Comparison of ENCODE assay signal across 8 cellular contexts in genomic region chrX:153933751-153934472, GRCh38. TPM values are rescaled to one million over a fixed set of nuclear protein-coding genes. Genes with fewer than 3 reads are reported as not detected.
DNase-seq lines count a peak whose midpoint lies in the region; ATAC-seq, FAIRE-seq and TF ChIP-seq lines count a peak whose summit lies in the region.

No MANE protein-coding gene starts in this region.

- POLR2A ChIA-PET in HepG2 (lab: Yijun Ruan, JAX): no interaction called here

- peaks cover 4% of the 10 kb centered on the region for H3K36me3 Mint-ChIP-seq in activated naive CD4-positive, alpha-beta T cell treated with anti-CD3 and anti-CD28 coated beads, Interleukin-2, amount 50 U/mL, for 24 hours
- no peaks in the 10 kb centered on the region for H3K36me3 Mint-ChIP-seq in activated naive CD8-positive, alpha-beta T cell
- H3K36me3 Mint-ChIP-seq in type B pancreatic cell: peaks cover 4% of the 10 kb centered on the region

- no peak for TF ChIP-seq RAD21 in HepG2 (CRISPR knock-in tag; IDR thresholded peaks at IDR 0.05)

- H3K27ac ChIP-seq in HepG2 (ENCODE audit: extremely low read length, insufficient read depth, low read length): peak overlapping the region; percentile 40

- peaks cover 20% of the 10 kb centered on the region for H3K4me1 Mint-ChIP-seq in activated naive CD4-positive, alpha-beta T cell treated with anti-CD3 and anti-CD28 coated beads, Interleukin-2, amount 50 U/mL, for 24 hours
- peaks cover 31% of the 10 kb centered on the region for H3K4me1 Mint-ChIP-seq in activated naive CD8-positive, alpha-beta T cell (ENCODE audit: low read depth)
- peaks cover 3% of the 10 kb centered on the region for H3K4me1 Mint-ChIP-seq in type B pancreatic cell (ENCODE audit: unreplicated experiment)

- H3K4me2 ChIP-seq in HepG2 (ENCODE audit: low read depth, low read length): peak overlapping the region; percentile 76

- in situ Hi-C loops in HepG2 (cut with HindIII; ENCODE audit: extremely low pct_ligation_motif_present, low pct_unique_long_range_greater_than_20kb): no loop called here

- H3K27me3 ChIP-seq in HepG2 (ENCODE audit: control insufficient read depth in 1 of 2, insufficient read depth in 2 of 2, low read length in 2 of 2): no peaks in the 10 kb centered on the region

- BruUV-seq in HepG2 (replicated peaks; lab: Mats Ljungman, UMichigan): TSS peak; percentile 50

- H3K27ac Mint-ChIP-seq in activated naive CD4-positive, alpha-beta T cell treated with anti-CD3 and anti-CD28 coated beads, Interleukin-2, amount 50 U/mL, for 24 hours: peak overlapping the region; percentile 84
- peak overlapping the region; percentile 68 for H3K27ac Mint-ChIP-seq in activated naive CD8-positive, alpha-beta T cell
- H3K27ac Mint-ChIP-seq in type B pancreatic cell: peak overlapping the region; percentile 55

- TF ChIP-seq POLR2A in HepG2 (IDR thresholded peaks at IDR 0.05; ENCODE audit: insufficient read depth in 1 of 2, low read depth in 2 of 2, low read length in 2 of 2): no peak

- peak overlapping the region; percentile 88 for H3K4me3 Mint-ChIP-seq in activated naive CD4-positive, alpha-beta T cell treated with anti-CD3 and anti-CD28 coated beads, Interleukin-2, amount 50 U/mL, for 24 hours
- peak overlapping the region; percentile 89 for H3K4me3 Mint-ChIP-seq in activated naive CD8-positive, alpha-beta T cell
- peak overlapping the region; percentile 90 for H3K4me3 Mint-ChIP-seq in type B pancreatic cell

- no peak overlapping the region for H2AFZ ChIP-seq in HepG2 (ENCODE audit: low read length)

- ATAC-seq in HepG2 (no peak), HG02981 (IDR thresholded peaks at IDR 0.05; ENCODE audit: unreplicated experiment) (no peak)

- FAIRE-seq in HepG2 (lab: Jason Lieb, UNC): no peak

- WGBS in HepG2 (ENCODE audit: low lambda C conversion rate): 14% methylated on average over 3 of the region's 14 CpGs

- H3K9ac ChIP-seq in HepG2 (ENCODE audit: insufficient read depth, low read depth, low read length): peak overlapping the region; percentile 78

- no peak for TF ChIP-seq CTCF in HepG2 (CRISPR knock-in tag; IDR thresholded peaks at IDR 0.05)
- no peak for TF ChIP-seq CTCF in type B pancreatic cell (conservative IDR thresholded peaks at IDR 0.05)

- H4K20me1 ChIP-seq in HepG2 (ENCODE audit: insufficient read depth, low read length): no peaks in the 10 kb centered on the region

- TF ChIP-seq EP300 in HepG2 (IDR thresholded peaks at IDR 0.05; ENCODE audit: low read depth in 2 of 2, low read length in 2 of 2) (no peak), HepG2 (CRISPR knock-in tag; IDR thresholded peaks at IDR 0.05; ENCODE audit: borderline replicate concordance) (no peak)

- H3K4me3 ChIP-seq in HepG2 (replicated peaks in 1 of 3; ENCODE audit: insufficient read depth in 1 of 3, low read depth in 2 of 3, low read length in 3 of 3): peak overlapping the region; percentile 67 to 81 (median 80)

- peaks cover 9% of the 10 kb centered on the region for H3K79me2 ChIP-seq in HepG2 (ENCODE audit: insufficient read depth, low read length)

- intact Hi-C loops in HepG2 (cut with micrococcal nuclease; ENCODE audit: unreplicated experiment): no loop called here

- no peaks in the 10 kb centered on the region for H3K9me3 Mint-ChIP-seq in activated naive CD4-positive, alpha-beta T cell treated with anti-CD3 and anti-CD28 coated beads, Interleukin-2, amount 50 U/mL, for 24 hours
- no peaks in the 10 kb centered on the region for H3K9me3 Mint-ChIP-seq in activated naive CD8-positive, alpha-beta T cell (ENCODE audit: low read depth)
- no peaks in the 10 kb centered on the region for H3K9me3 Mint-ChIP-seq in type B pancreatic cell

- DNase-seq in activated naive CD4-positive, alpha-beta T cell treated with Interleukin-2 at 50 U/mL for 16 hours: no peak
- DNase-seq in HepG2 (ENCODE audit: low spot score): no peak
- no peak for DNase-seq in type B pancreatic cell (ENCODE audit: extremely low spot score, unreplicated experiment)
- no peak for DNase-seq in NCI-H2081 (lab: John Stamatoyannopoulos, UW)
- no peak for DNase-seq in HK-2 (ENCODE audit: unreplicated experiment)

- H3K9me3 ChIP-seq in HepG2 (ENCODE audit: low read length): no peaks in the 10 kb centered on the region

- CTCF ChIA-PET in HepG2 (lab: Yijun Ruan, JAX; ENCODE audit: low intra/inter-chr PET ratio, low total read pairs): no interaction called here

- H3K27me3 Mint-ChIP-seq in activated naive CD4-positive, alpha-beta T cell treated with anti-CD3 and anti-CD28 coated beads, Interleukin-2, amount 50 U/mL, for 24 hours: no peaks in the 10 kb centered on the region
- no peaks in the 10 kb centered on the region for H3K27me3 Mint-ChIP-seq in activated naive CD8-positive, alpha-beta T cell
- no peaks in the 10 kb centered on the region for H3K27me3 Mint-ChIP-seq in type B pancreatic cell

- peaks cover 16% of the 10 kb centered on the region for H3K4me1 ChIP-seq in HepG2 (ENCODE audit: insufficient read depth, low read length)

- H3K36me3 ChIP-seq in HepG2 (replicated peaks in 1 of 2; ENCODE audit: control insufficient read depth in 1 of 2, insufficient read depth in 2 of 2, low read length in 2 of 2): peaks cover 1 to 8% of the 10 kb centered on the region in 2 experiments; a peak in 1 of 5 replicates

RNA-seq across cellular contexts. Expression of gene NAA10, which starts 0.9 kb away (rescaled TPM):
- total RNA-seq in HepG2 (2016; rRNA removed; fragmentation: Illumina TruSeq; extraction: Trizol) (51.1 and 51.7 TPM in 2 replicates), type B pancreatic cell (ENCODE audit: low replicate concordance) (73.8 and 82.7 TPM in 2 replicates)
- 55.8 and 62.5 TPM in 2 replicates for total RNA-seq in HepG2 (2016; cell fraction: cytosol; rRNA removed; fragmentation: Illumina TruSeq; extraction: Trizol; ENCODE audit: low read depth)
- total RNA-seq in HepG2 (2016; cell fraction: insoluble cytoplasmic fraction; rRNA removed; fragmentation: Illumina TruSeq; extraction: Trizol): 47.6 and 50.9 TPM in 2 replicates
- total RNA-seq in HepG2 (2016; cell fraction: membrane; rRNA removed; fragmentation: Illumina TruSeq; extraction: Trizol): 52.1 and 59.2 TPM in 2 replicates
- 27.3 and 30.2 TPM in 2 replicates for total RNA-seq in HepG2 (2016; cell fraction: nucleus; rRNA removed; fragmentation: Illumina TruSeq; extraction: Trizol)
- polyA plus RNA-seq in HepG2 (2011; rRNA removed): 49.1 and 49.2 TPM in 2 replicates
- polyA plus RNA-seq in HepG2 (2011; cell fraction: cytosol; rRNA removed): 61.9 and 80.7 TPM in 2 replicates
- polyA plus RNA-seq in HepG2 (2011; cell fraction: nucleus; rRNA removed): 84.9 and 98.2 TPM in 2 replicates
- polyA plus RNA-seq in HepG2 (2012): 45.4 and 52.3 TPM in 2 replicates
- 168 and 195 TPM in 2 replicates for polyA plus RNA-seq in HepG2 (2016; cell fraction: cytosol; fragmentation: Illumina TruSeq; extraction: Trizol; ENCODE audit: low read depth)
- 99.2 and 109 TPM in 2 replicates for polyA plus RNA-seq in HepG2 (2016; cell fraction: insoluble cytoplasmic fraction; fragmentation: Illumina TruSeq; extraction: Trizol; ENCODE audit: low read depth)
- 92.8 and 108 TPM in 2 replicates for polyA plus RNA-seq in HepG2 (2016; cell fraction: membrane; fragmentation: Illumina TruSeq; extraction: Trizol; ENCODE audit: low read depth)
- polyA plus RNA-seq in HepG2 (2016; cell fraction: nucleus; fragmentation: Illumina TruSeq; extraction: Trizol; ENCODE audit: insufficient read depth, low read depth): 92.2 and 97.8 TPM in 2 replicates
- 30.3 and 98.8 TPM in 2 replicates for polyA minus RNA-seq in HepG2 (2011; rRNA and poly(A)+ RNA removed; ENCODE audit: low replicate concordance)
- polyA minus RNA-seq in HepG2 (2011; cell fraction: cytosol; rRNA and poly(A)+ RNA removed): 14.6 and 17.3 TPM in 2 replicates
- polyA minus RNA-seq in HepG2 (2011; cell fraction: nucleus; rRNA and poly(A)+ RNA removed): 23.7 and 25.0 TPM in 2 replicates

RNA-seq across cellular contexts. Expression of gene ARHGAP4, which starts 7.8 kb away (rescaled TPM):
- total RNA-seq in HepG2 (2016; rRNA removed; fragmentation: Illumina TruSeq; extraction: Trizol) (0.64 TPM in 1 of 2 replicates, not detected in the other), type B pancreatic cell (ENCODE audit: low replicate concordance) (7.7 and 8.8 TPM in 2 replicates)
- not detected in 2 replicates for total RNA-seq in HepG2 (2016; cell fraction: cytosol; rRNA removed; fragmentation: Illumina TruSeq; extraction: Trizol; ENCODE audit: low read depth)
- total RNA-seq in HepG2 (2016; cell fraction: insoluble cytoplasmic fraction; rRNA removed; fragmentation: Illumina TruSeq; extraction: Trizol): 0.22 TPM in 1 of 2 replicates, not detected in the other
- total RNA-seq in HepG2 (2016; cell fraction: membrane; rRNA removed; fragmentation: Illumina TruSeq; extraction: Trizol): 0.28 TPM in 1 of 2 replicates, not detected in the other
- 0.41 TPM in 1 of 2 replicates, not detected in the other for total RNA-seq in HepG2 (2016; cell fraction: nucleus; rRNA removed; fragmentation: Illumina TruSeq; extraction: Trizol)
- 0.57 and 1.1 TPM in 2 replicates for polyA plus RNA-seq in HepG2 (2011; rRNA removed)
- polyA plus RNA-seq in HepG2 (2011; cell fraction: cytosol; rRNA removed): 0.10 and 0.19 TPM in 2 replicates
- polyA plus RNA-seq in HepG2 (2011; cell fraction: nucleus; rRNA removed): 7.0 and 9.1 TPM in 2 replicates
- 0.35 and 0.59 TPM in 2 replicates for polyA plus RNA-seq in HepG2 (2012)
- polyA plus RNA-seq in HepG2 (2016; cell fraction: cytosol; fragmentation: Illumina TruSeq; extraction: Trizol; ENCODE audit: low read depth): not detected in 2 replicates
- polyA plus RNA-seq in HepG2 (2016; cell fraction: insoluble cytoplasmic fraction; fragmentation: Illumina TruSeq; extraction: Trizol; ENCODE audit: low read depth): not detected in 2 replicates
- polyA plus RNA-seq in HepG2 (2016; cell fraction: membrane; fragmentation: Illumina TruSeq; extraction: Trizol; ENCODE audit: low read depth): not detected in 2 replicates
- 0.64 and 1.9 TPM in 2 replicates for polyA plus RNA-seq in HepG2 (2016; cell fraction: nucleus; fragmentation: Illumina TruSeq; extraction: Trizol; ENCODE audit: insufficient read depth, low read depth)
- 1.6 and 1.8 TPM in 2 replicates for polyA minus RNA-seq in HepG2 (2011; rRNA and poly(A)+ RNA removed; ENCODE audit: low replicate concordance)
- 1.1 TPM in 1 of 2 replicates, not detected in the other for polyA minus RNA-seq in HepG2 (2011; cell fraction: cytosol; rRNA and poly(A)+ RNA removed)
- polyA minus RNA-seq in HepG2 (2011; cell fraction: nucleus; rRNA and poly(A)+ RNA removed): 1.2 and 2.8 TPM in 2 replicates

RNA-seq across cellular contexts. Expression of gene RENBP, which starts 10.5 kb away (rescaled TPM):
- total RNA-seq in HepG2 (2016; rRNA removed; fragmentation: Illumina TruSeq; extraction: Trizol): 0.77 and 1.4 TPM in 2 replicates
- not detected in 2 replicates for total RNA-seq in HepG2 (2016; cell fraction: cytosol; rRNA removed; fragmentation: Illumina TruSeq; extraction: Trizol; ENCODE audit: low read depth)
- 0.48 and 1.3 TPM in 2 replicates for total RNA-seq in HepG2 (2016; cell fraction: insoluble cytoplasmic fraction; rRNA removed; fragmentation: Illumina TruSeq; extraction: Trizol)
- total RNA-seq in HepG2 (2016; cell fraction: membrane; rRNA removed; fragmentation: Illumina TruSeq; extraction: Trizol): 0.31 and 0.34 TPM in 2 replicates
- 0.78 and 1.4 TPM in 2 replicates for total RNA-seq in HepG2 (2016; cell fraction: nucleus; rRNA removed; fragmentation: Illumina TruSeq; extraction: Trizol)
- 2.0 and 2.6 TPM in 2 replicates for polyA plus RNA-seq in HepG2 (2011; rRNA removed)
- 2.7 and 3.2 TPM in 2 replicates for polyA plus RNA-seq in HepG2 (2011; cell fraction: cytosol; rRNA removed)
- polyA plus RNA-seq in HepG2 (2011; cell fraction: nucleus; rRNA removed): 7.0 and 9.2 TPM in 2 replicates
- 1.5 and 2.1 TPM in 2 replicates for polyA plus RNA-seq in HepG2 (2012)
- polyA plus RNA-seq in HepG2 (2016; cell fraction: cytosol; fragmentation: Illumina TruSeq; extraction: Trizol; ENCODE audit: low read depth): 0.29 and 0.48 TPM in 2 replicates
- 0.72 and 1.8 TPM in 2 replicates for polyA plus RNA-seq in HepG2 (2016; cell fraction: insoluble cytoplasmic fraction; fragmentation: Illumina TruSeq; extraction: Trizol; ENCODE audit: low read depth)
- 0.16 and 0.45 TPM in 2 replicates for polyA plus RNA-seq in HepG2 (2016; cell fraction: membrane; fragmentation: Illumina TruSeq; extraction: Trizol; ENCODE audit: low read depth)
- polyA plus RNA-seq in HepG2 (2016; cell fraction: nucleus; fragmentation: Illumina TruSeq; extraction: Trizol; ENCODE audit: insufficient read depth, low read depth): 0.89 and 1.6 TPM in 2 replicates
- 3.3 TPM in 1 of 2 replicates, not detected in the other for polyA minus RNA-seq in HepG2 (2011; rRNA and poly(A)+ RNA removed; ENCODE audit: low replicate concordance)
- polyA minus RNA-seq in HepG2 (2011; cell fraction: cytosol; rRNA and poly(A)+ RNA removed): 0.53 and 1.5 TPM in 2 replicates
- 1.6 and 1.7 TPM in 2 replicates for polyA minus RNA-seq in HepG2 (2011; cell fraction: nucleus; rRNA and poly(A)+ RNA removed)
- total RNA-seq in type B pancreatic cell (ENCODE audit: low replicate concordance): 4.9 and 6.7 TPM in 2 replicates

RNA-seq across cellular contexts. Expression of gene AVPR2, which starts 29.4 kb away (rescaled TPM):
- total RNA-seq in HepG2 (2016; rRNA removed; fragmentation: Illumina TruSeq; extraction: Trizol): not detected in 2 replicates
- not detected in 2 replicates for total RNA-seq in HepG2 (2016; cell fraction: cytosol; rRNA removed; fragmentation: Illumina TruSeq; extraction: Trizol; ENCODE audit: low read depth)
- total RNA-seq in HepG2 (2016; cell fraction: insoluble cytoplasmic fraction; rRNA removed; fragmentation: Illumina TruSeq; extraction: Trizol): not detected in 2 replicates
- not detected in 2 replicates for total RNA-seq in HepG2 (2016; cell fraction: membrane; rRNA removed; fragmentation: Illumina TruSeq; extraction: Trizol)
- not detected in 2 replicates for total RNA-seq in HepG2 (2016; cell fraction: nucleus; rRNA removed; fragmentation: Illumina TruSeq; extraction: Trizol)
- polyA plus RNA-seq in HepG2 (2011; rRNA removed): not detected in 2 replicates
- polyA plus RNA-seq in HepG2 (2011; cell fraction: cytosol; rRNA removed): not detected in 2 replicates
- polyA plus RNA-seq in HepG2 (2011; cell fraction: nucleus; rRNA removed): not detected in 2 replicates
- polyA plus RNA-seq in HepG2 (2012): not detected in 2 replicates
- not detected in 2 replicates for polyA plus RNA-seq in HepG2 (2016; cell fraction: cytosol; fragmentation: Illumina TruSeq; extraction: Trizol; ENCODE audit: low read depth)
- polyA plus RNA-seq in HepG2 (2016; cell fraction: insoluble cytoplasmic fraction; fragmentation: Illumina TruSeq; extraction: Trizol; ENCODE audit: low read depth): not detected in 2 replicates
- not detected in 2 replicates for polyA plus RNA-seq in HepG2 (2016; cell fraction: membrane; fragmentation: Illumina TruSeq; extraction: Trizol; ENCODE audit: low read depth)
- not detected in 2 replicates for polyA plus RNA-seq in HepG2 (2016; cell fraction: nucleus; fragmentation: Illumina TruSeq; extraction: Trizol; ENCODE audit: insufficient read depth, low read depth)
- 0.18 and 0.87 TPM in 2 replicates for polyA minus RNA-seq in HepG2 (2011; rRNA and poly(A)+ RNA removed; ENCODE audit: low replicate concordance)
- not detected in 2 replicates for polyA minus RNA-seq in HepG2 (2011; cell fraction: cytosol; rRNA and poly(A)+ RNA removed)
- polyA minus RNA-seq in HepG2 (2011; cell fraction: nucleus; rRNA and poly(A)+ RNA removed): not detected in 2 replicates
- total RNA-seq in type B pancreatic cell (ENCODE audit: low replicate concordance): not detected in 2 replicates

RNA-seq across cellular contexts. Expression of gene HCFC1, which starts 37.7 kb away (rescaled TPM):
- 17.8 and 24.0 TPM in 2 replicates for total RNA-seq in HepG2 (2016; rRNA removed; fragmentation: Illumina TruSeq; extraction: Trizol)
- 3.1 and 3.2 TPM in 2 replicates for total RNA-seq in HepG2 (2016; cell fraction: cytosol; rRNA removed; fragmentation: Illumina TruSeq; extraction: Trizol; ENCODE audit: low read depth)
- 18.3 and 20.3 TPM in 2 replicates for total RNA-seq in HepG2 (2016; cell fraction: insoluble cytoplasmic fraction; rRNA removed; fragmentation: Illumina TruSeq; extraction: Trizol)
- total RNA-seq in HepG2 (2016; cell fraction: membrane; rRNA removed; fragmentation: Illumina TruSeq; extraction: Trizol): 11.9 and 12.8 TPM in 2 replicates
- 17.9 and 21.9 TPM in 2 replicates for total RNA-seq in HepG2 (2016; cell fraction: nucleus; rRNA removed; fragmentation: Illumina TruSeq; extraction: Trizol)
- polyA plus RNA-seq in HepG2 (2011; rRNA removed): 5.8 TPM in 2 replicates
- 4.6 and 5.7 TPM in 2 replicates for polyA plus RNA-seq in HepG2 (2011; cell fraction: cytosol; rRNA removed)
- polyA plus RNA-seq in HepG2 (2011; cell fraction: nucleus; rRNA removed): 27.7 and 34.4 TPM in 2 replicates
- 18.3 and 21.2 TPM in 2 replicates for polyA plus RNA-seq in HepG2 (2012)
- polyA plus RNA-seq in HepG2 (2016; cell fraction: cytosol; fragmentation: Illumina TruSeq; extraction: Trizol; ENCODE audit: low read depth): 2.2 and 2.6 TPM in 2 replicates
- polyA plus RNA-seq in HepG2 (2016; cell fraction: insoluble cytoplasmic fraction; fragmentation: Illumina TruSeq; extraction: Trizol; ENCODE audit: low read depth): 32.5 and 46.4 TPM in 2 replicates
- 7.0 and 9.4 TPM in 2 replicates for polyA plus RNA-seq in HepG2 (2016; cell fraction: membrane; fragmentation: Illumina TruSeq; extraction: Trizol; ENCODE audit: low read depth)
- 60.1 and 68.4 TPM in 2 replicates for polyA plus RNA-seq in HepG2 (2016; cell fraction: nucleus; fragmentation: Illumina TruSeq; extraction: Trizol; ENCODE audit: insufficient read depth, low read depth)
- 16.9 and 25.4 TPM in 2 replicates for polyA minus RNA-seq in HepG2 (2011; rRNA and poly(A)+ RNA removed; ENCODE audit: low replicate concordance)
- polyA minus RNA-seq in HepG2 (2011; cell fraction: cytosol; rRNA and poly(A)+ RNA removed): 17.9 and 19.6 TPM in 2 replicates
- polyA minus RNA-seq in HepG2 (2011; cell fraction: nucleus; rRNA and poly(A)+ RNA removed): 10.3 and 14.4 TPM in 2 replicates
- 81.2 and 98.0 TPM in 2 replicates for total RNA-seq in type B pancreatic cell (ENCODE audit: low replicate concordance)
